Comparison of ENCODE assay signal across 1 cellular context in the genomic region with DNA sequence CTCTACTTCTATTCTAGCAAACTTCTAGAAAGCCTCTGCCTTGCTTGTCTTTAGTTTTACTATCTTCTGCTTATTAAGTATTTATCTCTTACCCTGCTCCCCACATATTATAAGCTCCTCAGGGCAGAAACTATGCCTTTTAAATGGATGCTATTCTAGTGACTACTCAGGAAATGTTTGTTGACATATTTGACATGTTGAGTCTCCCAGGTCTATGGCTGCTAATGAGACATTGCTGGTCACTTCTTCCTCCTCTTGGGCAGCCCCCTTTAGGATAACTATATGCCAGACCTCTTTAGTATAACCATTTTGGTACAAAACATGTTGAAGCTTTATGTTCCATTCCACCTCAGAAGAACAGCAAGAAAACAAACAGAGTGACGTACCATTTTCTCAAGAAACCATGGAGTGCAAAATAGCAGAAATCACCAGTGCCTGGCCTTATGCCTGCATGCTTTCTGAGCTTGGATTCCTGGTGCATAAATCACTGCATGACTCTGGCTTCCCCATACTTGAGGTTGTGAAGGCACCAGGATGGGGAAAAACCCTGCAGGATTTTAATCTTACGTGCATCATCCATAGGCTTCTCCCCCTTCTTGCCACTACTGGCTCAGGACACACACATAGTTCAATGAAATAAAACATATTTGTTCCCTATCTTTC.
TF ChIP-seq lines count a peak whose summit lies in the region.

No MANE protein-coding gene starts in this region.

TF ChIP-seq in HepG2, 621 proteins besides CTCF, POLR2A, EP300 and RAD21 (continued from another document):
- TF ChIP-seq, protein P1, sequence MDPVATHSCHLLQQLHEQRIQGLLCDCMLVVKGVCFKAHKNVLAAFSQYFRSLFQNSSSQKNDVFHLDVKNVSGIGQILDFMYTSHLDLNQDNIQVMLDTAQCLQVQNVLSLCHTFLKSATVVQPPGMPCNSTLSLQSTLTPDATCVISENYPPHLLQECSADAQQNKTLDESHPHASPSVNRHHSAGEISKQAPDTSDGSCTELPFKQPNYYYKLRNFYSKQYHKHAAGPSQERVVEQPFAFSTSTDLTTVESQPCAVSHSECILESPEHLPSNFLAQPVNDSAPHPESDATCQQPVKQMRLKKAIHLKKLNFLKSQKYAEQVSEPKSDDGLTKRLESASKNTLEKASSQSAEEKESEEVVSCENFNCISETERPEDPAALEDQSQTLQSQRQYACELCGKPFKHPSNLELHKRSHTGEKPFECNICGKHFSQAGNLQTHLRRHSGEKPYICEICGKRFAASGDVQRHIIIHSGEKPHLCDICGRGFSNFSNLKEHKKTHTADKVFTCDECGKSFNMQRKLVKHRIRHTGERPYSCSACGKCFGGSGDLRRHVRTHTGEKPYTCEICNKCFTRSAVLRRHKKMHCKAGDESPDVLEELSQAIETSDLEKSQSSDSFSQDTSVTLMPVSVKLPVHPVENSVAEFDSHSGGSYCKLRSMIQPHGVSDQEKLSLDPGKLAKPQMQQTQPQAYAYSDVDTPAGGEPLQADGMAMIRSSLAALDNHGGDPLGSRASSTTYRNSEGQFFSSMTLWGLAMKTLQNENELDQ (CRISPR knock-in tag; IDR thresholded peaks at IDR 0.05; ENCODE audit: borderline replicate concordance): no peak
- TF ChIP-seq, protein P2, sequence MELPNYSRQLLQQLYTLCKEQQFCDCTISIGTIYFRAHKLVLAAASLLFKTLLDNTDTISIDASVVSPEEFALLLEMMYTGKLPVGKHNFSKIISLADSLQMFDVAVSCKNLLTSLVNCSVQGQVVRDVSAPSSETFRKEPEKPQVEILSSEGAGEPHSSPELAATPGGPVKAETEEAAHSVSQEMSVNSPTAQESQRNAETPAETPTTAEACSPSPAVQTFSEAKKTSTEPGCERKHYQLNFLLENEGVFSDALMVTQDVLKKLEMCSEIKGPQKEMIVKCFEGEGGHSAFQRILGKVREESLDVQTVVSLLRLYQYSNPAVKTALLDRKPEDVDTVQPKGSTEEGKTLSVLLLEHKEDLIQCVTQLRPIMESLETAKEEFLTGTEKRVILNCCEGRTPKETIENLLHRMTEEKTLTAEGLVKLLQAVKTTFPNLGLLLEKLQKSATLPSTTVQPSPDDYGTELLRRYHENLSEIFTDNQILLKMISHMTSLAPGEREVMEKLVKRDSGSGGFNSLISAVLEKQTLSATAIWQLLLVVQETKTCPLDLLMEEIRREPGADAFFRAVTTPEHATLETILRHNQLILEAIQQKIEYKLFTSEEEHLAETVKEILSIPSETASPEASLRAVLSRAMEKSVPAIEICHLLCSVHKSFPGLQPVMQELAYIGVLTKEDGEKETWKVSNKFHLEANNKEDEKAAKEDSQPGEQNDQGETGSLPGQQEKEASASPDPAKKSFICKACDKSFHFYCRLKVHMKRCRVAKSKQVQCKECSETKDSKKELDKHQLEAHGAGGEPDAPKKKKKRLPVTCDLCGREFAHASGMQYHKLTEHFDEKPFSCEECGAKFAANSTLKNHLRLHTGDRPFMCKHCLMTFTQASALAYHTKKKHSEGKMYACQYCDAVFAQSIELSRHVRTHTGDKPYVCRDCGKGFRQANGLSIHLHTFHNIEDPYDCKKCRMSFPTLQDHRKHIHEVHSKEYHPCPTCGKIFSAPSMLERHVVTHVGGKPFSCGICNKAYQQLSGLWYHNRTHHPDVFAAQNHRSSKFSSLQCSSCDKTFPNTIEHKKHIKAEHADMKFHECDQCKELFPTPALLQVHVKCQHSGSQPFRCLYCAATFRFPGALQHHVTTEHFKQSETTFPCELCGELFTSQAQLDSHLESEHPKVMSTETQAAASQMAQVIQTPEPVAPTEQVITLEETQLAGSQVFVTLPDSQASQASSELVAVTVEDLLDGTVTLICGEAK (IDR thresholded peaks at IDR 0.05): no peak
- TF ChIP-seq, protein P2 (CRISPR knock-in tag; IDR thresholded peaks at IDR 0.05): no peak
- TF ChIP-seq HNF4A (CRISPR knock-in tag; IDR thresholded peaks at IDR 0.05) (no peak), ZNF260 (CRISPR knock-in tag; IDR thresholded peaks at IDR 0.05; ENCODE audit: borderline replicate concordance, low read depth) (no peak), NCOA1 (CRISPR knock-in tag; IDR thresholded peaks at IDR 0.05) (no peak), ELF3 (CRISPR knock-in tag; IDR thresholded peaks at IDR 0.05) (no peak), SOX5 (CRISPR knock-in tag; IDR thresholded peaks at IDR 0.05; ENCODE audit: borderline replicate concordance) (no peak)
- TF ChIP-seq, protein P3, sequence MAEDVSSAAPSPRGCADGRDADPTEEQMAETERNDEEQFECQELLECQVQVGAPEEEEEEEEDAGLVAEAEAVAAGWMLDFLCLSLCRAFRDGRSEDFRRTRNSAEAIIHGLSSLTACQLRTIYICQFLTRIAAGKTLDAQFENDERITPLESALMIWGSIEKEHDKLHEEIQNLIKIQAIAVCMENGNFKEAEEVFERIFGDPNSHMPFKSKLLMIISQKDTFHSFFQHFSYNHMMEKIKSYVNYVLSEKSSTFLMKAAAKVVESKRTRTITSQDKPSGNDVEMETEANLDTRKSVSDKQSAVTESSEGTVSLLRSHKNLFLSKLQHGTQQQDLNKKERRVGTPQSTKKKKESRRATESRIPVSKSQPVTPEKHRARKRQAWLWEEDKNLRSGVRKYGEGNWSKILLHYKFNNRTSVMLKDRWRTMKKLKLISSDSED (CRISPR knock-in tag; IDR thresholded peaks at IDR 0.05): no peak
- TF ChIP-seq, protein P4, sequence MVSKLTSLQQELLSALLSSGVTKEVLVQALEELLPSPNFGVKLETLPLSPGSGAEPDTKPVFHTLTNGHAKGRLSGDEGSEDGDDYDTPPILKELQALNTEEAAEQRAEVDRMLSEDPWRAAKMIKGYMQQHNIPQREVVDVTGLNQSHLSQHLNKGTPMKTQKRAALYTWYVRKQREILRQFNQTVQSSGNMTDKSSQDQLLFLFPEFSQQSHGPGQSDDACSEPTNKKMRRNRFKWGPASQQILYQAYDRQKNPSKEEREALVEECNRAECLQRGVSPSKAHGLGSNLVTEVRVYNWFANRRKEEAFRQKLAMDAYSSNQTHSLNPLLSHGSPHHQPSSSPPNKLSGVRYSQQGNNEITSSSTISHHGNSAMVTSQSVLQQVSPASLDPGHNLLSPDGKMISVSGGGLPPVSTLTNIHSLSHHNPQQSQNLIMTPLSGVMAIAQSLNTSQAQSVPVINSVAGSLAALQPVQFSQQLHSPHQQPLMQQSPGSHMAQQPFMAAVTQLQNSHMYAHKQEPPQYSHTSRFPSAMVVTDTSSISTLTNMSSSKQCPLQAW (CRISPR knock-in tag; IDR thresholded peaks at IDR 0.05): no peak
TF ChIP-seq in HepG2: peak in this region for 0.
